Comparison of ENCODE assay signal across 8 cellular contexts in genomic region chr19:58499021-58499927, GRCh38. TPM values are rescaled to one million over a fixed set of nuclear protein-coding genes. Genes with fewer than 3 reads are reported as not detected.
DNase-seq lines count a peak whose midpoint lies in the region; ATAC-seq and TF ChIP-seq lines count a peak whose summit lies in the region.

No MANE protein-coding gene starts in this region.

- peak overlapping the region; percentile 37 to 60 (median 47) for H3K4me3 ChIP-seq in Peyer's patch
- H3K4me3 ChIP-seq in fibroblast of lung (replicated peaks in 1 of 4; ENCODE audit: control extremely low read depth in 1 of 4, insufficient read depth in 1 of 4, low read depth in 3 of 4, low read length in 4 of 4): peak overlapping the region; percentile 69 to 82 (median 77)
- H3K4me3 ChIP-seq in naive thymus-derived CD4-positive, alpha-beta T cell (ENCODE audit: low read length): peak overlapping the region; percentile 66

- peak; percentile 99 for DNase-seq in Daoy (ENCODE audit: low read depth)
- peak; percentile 97 to 99 (median 97) for DNase-seq in Peyer's patch
- peak; percentile 87 to 90 for DNase-seq in activated T-helper 1 cell treated with anti-CD3 and anti-CD28 coated beads, Interleukin-2, amount 50 U/mL, for 16 hours (ENCODE audit: low read depth in 1 of 2, low spot score in 1 of 2)
- peak; percentile 97 to 99 for DNase-seq in fibroblast of lung (ENCODE audit: low read depth in 2 of 2)
- DNase-seq in naive thymus-derived CD4-positive, alpha-beta T cell: peak; percentile 76 to 96 (median 87)

- CTCF ChIA-PET in naive thymus-derived CD4-positive, alpha-beta T cell (lab: Charles Lee): interaction anchor here (1.2 to 1.8 kb wide), 2 partner anchors 56 to 82 kb away, joined by 3 to 8 read pairs; partner anchors contain the start of gene CHMP2A

- no peaks in the 10 kb centered on the region for H3K9me3 ChIP-seq in KOPT-K1 (ENCODE audit: insufficient read depth, low read length, poor library complexity, severe bottlenecking)
- H3K9me3 ChIP-seq in Peyer's patch: peaks cover 0 to 5% (median 0%) of the 10 kb centered on the region in 4 donors
- H3K9me3 ChIP-seq in fibroblast of lung (ENCODE audit: control insufficient read depth, insufficient read depth, low read depth, low read length): no peaks in the 10 kb centered on the region
- no peaks in the 10 kb centered on the region for H3K9me3 ChIP-seq in naive thymus-derived CD4-positive, alpha-beta T cell (ENCODE audit: control insufficient read depth in 2 of 3, low read length in 3 of 3)

- H3K4me1 Mint-ChIP-seq in naive thymus-derived CD4-positive, alpha-beta T cell: peaks cover 8 to 32% (median 21%) of the 10 kb centered on the region in 7 donors
- peaks cover 25% of the 10 kb centered on the region for H3K4me1 Mint-ChIP-seq in stimulated activated memory B cell treated with anti-CD40 and anti-IgM and Interleukin-4, amounts not matched to agents 10 μg/mL and 1 μg/mL and 100 μg/mL, for 72 hours

- H3K36me3 ChIP-seq in KOPT-K1 (ENCODE audit: insufficient read depth, low read length): no peaks in the 10 kb centered on the region
- H3K36me3 ChIP-seq in Peyer's patch: no peaks in the 10 kb centered on the region
- H3K36me3 ChIP-seq in fibroblast of lung (ENCODE audit: control insufficient read depth, insufficient read depth, low read length): no peaks in the 10 kb centered on the region
- H3K36me3 ChIP-seq in naive thymus-derived CD4-positive, alpha-beta T cell (ENCODE audit: control insufficient read depth in 2 of 3, insufficient read depth in 3 of 3, low read length in 3 of 3): no peaks in the 10 kb centered on the region

- peak overlapping the region; percentile 100 for H3K4me2 ChIP-seq in fibroblast of lung (ENCODE audit: extremely low read depth, insufficient read depth, low read length)

- H2AFZ ChIP-seq in fibroblast of lung (ENCODE audit: low read length): peak overlapping the region; percentile 96

- H3K4me1 ChIP-seq in Peyer's patch (peaks cover 0 to 10% (median 6%) of the 10 kb centered on the region in 4 donors), fibroblast of lung (ENCODE audit: control insufficient read depth, extremely low read depth, insufficient read depth, low read length) (peaks cover 5% of the 10 kb centered on the region)
- peaks cover 12 to 15% of the 10 kb centered on the region in 2 donors for H3K4me1 ChIP-seq in naive thymus-derived CD4-positive, alpha-beta T cell (ENCODE audit: control insufficient read depth in 2 of 2, insufficient read depth in 2 of 2, low read length in 2 of 2)

- ATAC-seq in GM21786 (IDR thresholded peaks at IDR 0.05; ENCODE audit: unreplicated experiment): peak; percentile 93
- peak; percentile 93 for ATAC-seq in naive thymus-derived CD4-positive, alpha-beta T cell
- ATAC-seq in stimulated activated memory B cell treated with anti-CD40 and anti-IgM and Interleukin-4, amounts not matched to agents 10 μg/mL and 1 μg/mL and 100 μg/mL, for 72 hours: peak; percentile 98

- peaks cover 6 to 32% (median 13%) of the 10 kb centered on the region in 11 donors for H3K9me3 Mint-ChIP-seq in naive thymus-derived CD4-positive, alpha-beta T cell
- H3K9me3 Mint-ChIP-seq in stimulated activated memory B cell treated with anti-CD40 and anti-IgM and Interleukin-4, amounts not matched to agents 10 μg/mL and 1 μg/mL and 100 μg/mL, for 72 hours: peaks cover 17% of the 10 kb centered on the region

- H3K9ac ChIP-seq in fibroblast of lung (ENCODE audit: insufficient read depth, low read length): peak overlapping the region; percentile 53

- H3K27me3 ChIP-seq in Peyer's patch (no peaks in the 10 kb centered on the region), fibroblast of lung (ENCODE audit: control insufficient read depth, insufficient read depth, low read length) (no peaks in the 10 kb centered on the region)
- H3K27me3 ChIP-seq in naive thymus-derived CD4-positive, alpha-beta T cell (ENCODE audit: control insufficient read depth in 2 of 2, insufficient read depth in 2 of 2, low read length in 2 of 2): no peaks in the 10 kb centered on the region

- intact Hi-C loops in naive thymus-derived CD4-positive, alpha-beta T cell (cut with micrococcal nuclease): loop anchor here (1.0 to 2.0 kb wide), 15 partner anchors 15 to 221 kb away; partner anchors contain the start of genes MZF1 (in 2 of the 2), TRIM28 (in 2 of the 2), ZBTB45 (in 2 of the 2) and ZNF132 (in 2 of the 2)

- H3K27me3 Mint-ChIP-seq in naive thymus-derived CD4-positive, alpha-beta T cell: no peaks in the 10 kb centered on the region
- H3K27me3 Mint-ChIP-seq in stimulated activated memory B cell treated with anti-CD40 and anti-IgM and Interleukin-4, amounts not matched to agents 10 μg/mL and 1 μg/mL and 100 μg/mL, for 72 hours: no peaks in the 10 kb centered on the region

- peak in 4 of 6 experiments; percentile 13 to 42 (median 28) for TF ChIP-seq CTCF in Peyer's patch (IDR thresholded peaks at IDR 0.05)
- TF ChIP-seq CTCF in fibroblast of lung (conservative IDR thresholded peaks at IDR 0.05 in 1 of 2, IDR thresholded peaks at IDR 0.05 in 1 of 2; ENCODE audit: low read depth in 1 of 2, low read length in 2 of 2): peak; percentile 43 to 47

- no peaks in the 10 kb centered on the region for H4K20me1 ChIP-seq in fibroblast of lung (ENCODE audit: control insufficient read depth, extremely low read depth, insufficient read depth, low read length)

- H3K36me3 Mint-ChIP-seq in naive thymus-derived CD4-positive, alpha-beta T cell: peaks cover 0 to 13% (median 0%) of the 10 kb centered on the region in 5 donors
- H3K36me3 Mint-ChIP-seq in stimulated activated memory B cell treated with anti-CD40 and anti-IgM and Interleukin-4, amounts not matched to agents 10 μg/mL and 1 μg/mL and 100 μg/mL, for 72 hours: no peaks in the 10 kb centered on the region

- H3K27ac Mint-ChIP-seq in naive thymus-derived CD4-positive, alpha-beta T cell: peak overlapping the region; percentile 90 to 97 (median 95)
- H3K27ac Mint-ChIP-seq in stimulated activated memory B cell treated with anti-CD40 and anti-IgM and Interleukin-4, amounts not matched to agents 10 μg/mL and 1 μg/mL and 100 μg/mL, for 72 hours: peak overlapping the region; percentile 87

- H3K27ac ChIP-seq in KOPT-K1 (ENCODE audit: low read depth, low read length, poor library complexity, severe bottlenecking): peak overlapping the region; percentile 55
- peak overlapping the region; percentile 52 to 81 (median 59) for H3K27ac ChIP-seq in Peyer's patch
- H3K27ac ChIP-seq in fibroblast of lung (ENCODE audit: insufficient read depth, low read length): peak overlapping the region; percentile 72
- peak overlapping the region; percentile 72 for H3K27ac ChIP-seq in naive thymus-derived CD4-positive, alpha-beta T cell (ENCODE audit: low read depth, low read length)

- no peaks in the 10 kb centered on the region for H3K79me2 ChIP-seq in fibroblast of lung (ENCODE audit: control insufficient read depth, insufficient read depth, low read length)

- H3K4me3 Mint-ChIP-seq in naive thymus-derived CD4-positive, alpha-beta T cell: peak overlapping the region; percentile 88 to 98 (median 94)
- peak overlapping the region; percentile 93 for H3K4me3 Mint-ChIP-seq in stimulated activated memory B cell treated with anti-CD40 and anti-IgM and Interleukin-4, amounts not matched to agents 10 μg/mL and 1 μg/mL and 100 μg/mL, for 72 hours

- POLR2A ChIA-PET in naive thymus-derived CD4-positive, alpha-beta T cell (lab: Charles Lee): interaction anchor here (0.6 to 2.5 kb wide), 10 partner anchors 10 to 318 kb away, joined by 3 to 11 read pairs (median 4); partner anchors contain the start of genes ZBTB45 and ZNF446

- peak; percentile 23 to 45 for TF ChIP-seq POLR2A in Peyer's patch (IDR thresholded peaks at IDR 0.05)

RNA-seq across cellular contexts. Expression of gene SLC27A5, which starts 12.5 kb away (rescaled TPM):
- 1.6 and 3.4 TPM in 2 replicates for total RNA-seq in Daoy (2014; rRNA removed; shearing (Covaris generic))
- 1 to 10 TPM in 3 of 4 donors, under 1 TPM in 1; 0.88 to 6.3 (median 2.3) TPM for total RNA-seq in Peyer's patch
- 6.7 and 10.1 TPM in 2 replicates for total RNA-seq in fibroblast of lung
- 5.2 and 7.3 TPM in 2 replicates for polyA plus RNA-seq in fibroblast of lung
- 10.4 and 11.2 TPM in 2 replicates for polyA plus RNA-seq in fibroblast of lung (2012)
- 13.3 and 28.9 TPM in 2 replicates for polyA minus RNA-seq in fibroblast of lung (ENCODE audit: low replicate concordance)
- total RNA-seq in naive thymus-derived CD4-positive, alpha-beta T cell: 10 to 100 TPM in 3 of 5 experiments, 1 to 10 TPM in 2; 5.9 to 14.1 (median 12.6) TPM
- polyA plus RNA-seq in naive thymus-derived CD4-positive, alpha-beta T cell: 10 to 100 TPM; 18.4 to 26.9 TPM

RNA-seq across cellular contexts. Expression of gene ZBTB45, which starts 20.3 kb away (rescaled TPM):
- total RNA-seq in Daoy (2014; rRNA removed; shearing (Covaris generic)): 4.8 and 4.9 TPM in 2 replicates
- 10 to 100 TPM in 3 of 4 donors, 1 to 10 TPM in 1; 7.4 to 21.6 (median 14.3) TPM for total RNA-seq in Peyer's patch
- 4.9 and 5.9 TPM in 2 replicates for total RNA-seq in fibroblast of lung
- polyA plus RNA-seq in fibroblast of lung: 3.1 and 4.3 TPM in 2 replicates
- polyA plus RNA-seq in fibroblast of lung (2012): 8.8 and 12.9 TPM in 2 replicates
- polyA minus RNA-seq in fibroblast of lung (ENCODE audit: low replicate concordance): 10.4 and 14.3 TPM in 2 replicates
- total RNA-seq in naive thymus-derived CD4-positive, alpha-beta T cell: 10 to 100 TPM in 3 of 5 experiments, 1 to 10 TPM in 2; 9.8 to 19.2 (median 17.0) TPM
- 1 to 10 TPM; 5.1 to 6.5 TPM for polyA plus RNA-seq in naive thymus-derived CD4-positive, alpha-beta T cell

RNA-seq across cellular contexts. Expression of gene ZNF446, which starts 23.1 kb away (rescaled TPM):
- 8.3 and 16.4 TPM in 2 replicates for total RNA-seq in Daoy (2014; rRNA removed; shearing (Covaris generic))
- 10 to 100 TPM; 12.8 to 25.6 (median 19.6) TPM for total RNA-seq in Peyer's patch
- total RNA-seq in fibroblast of lung: 8.2 and 9.4 TPM in 2 replicates
- 2.4 and 2.5 TPM in 2 replicates for polyA plus RNA-seq in fibroblast of lung
- polyA plus RNA-seq in fibroblast of lung (2012): 5.4 TPM in 2 replicates
- 3.7 and 12.7 TPM in 2 replicates for polyA minus RNA-seq in fibroblast of lung (ENCODE audit: low replicate concordance)
- total RNA-seq in naive thymus-derived CD4-positive, alpha-beta T cell: 10 to 100 TPM in 4 of 5 experiments, 1 to 10 TPM in 1; 9.5 to 20.0 (median 15.1) TPM
- polyA plus RNA-seq in naive thymus-derived CD4-positive, alpha-beta T cell: 1 to 10 TPM; 3.2 to 6.0 TPM

RNA-seq across cellular contexts. Expression of gene ZNF324, which starts 32.4 kb away (rescaled TPM):
- total RNA-seq in Daoy (2014; rRNA removed; shearing (Covaris generic)): 8.5 and 9.9 TPM in 2 replicates
- total RNA-seq in Peyer's patch: 10 to 100 TPM; 12.4 to 31.2 (median 22.7) TPM
- total RNA-seq in fibroblast of lung: 11.8 and 14.2 TPM in 2 replicates
- 3.9 and 4.1 TPM in 2 replicates for polyA plus RNA-seq in fibroblast of lung
- 4.8 and 5.1 TPM in 2 replicates for polyA plus RNA-seq in fibroblast of lung (2012)
- polyA minus RNA-seq in fibroblast of lung (ENCODE audit: low replicate concordance): 4.6 and 10.2 TPM in 2 replicates
- total RNA-seq in naive thymus-derived CD4-positive, alpha-beta T cell: 10 to 100 TPM; 14.2 to 28.0 (median 23.4) TPM
- polyA plus RNA-seq in naive thymus-derived CD4-positive, alpha-beta T cell: 10 to 100 TPM in 1 of 2 donors, 1 to 10 TPM in 1; 9.3 to 20.8 TPM

RNA-seq across cellular contexts. Expression of gene TRIM28, which starts 44.6 kb away (rescaled TPM):
- total RNA-seq in Daoy (2014; rRNA removed; shearing (Covaris generic)): 575 and 591 TPM in 2 replicates
- total RNA-seq in Peyer's patch (100 to 1,000 TPM; 164 to 281 (median 196) TPM), fibroblast of lung (293 and 325 TPM in 2 replicates)
- 160 and 273 TPM in 2 replicates for polyA plus RNA-seq in fibroblast of lung
- 297 and 535 TPM in 2 replicates for polyA plus RNA-seq in fibroblast of lung (2012)
- polyA minus RNA-seq in fibroblast of lung (ENCODE audit: low replicate concordance): 1,633 and 2,396 TPM in 2 replicates
- total RNA-seq in naive thymus-derived CD4-positive, alpha-beta T cell: 100 to 1,000 TPM; 396 to 564 (median 435) TPM
- polyA plus RNA-seq in naive thymus-derived CD4-positive, alpha-beta T cell: 10 to 100 TPM; 55.3 to 88.8 TPM

Comparison
In these comparisons a context has a peak if more than half of its experiments do, and no peak if none do; other contexts are left out.
1. Peak in every context shown above with its lines: DNase-seq, ATAC-seq, H3K4me3 ChIP-seq and H3K27ac ChIP-seq.